ENCODE assay signal across 9 cellular contexts in genomic region chr20:57488277-57488676, GRCh38. TPM values are rescaled to one million over a fixed set of nuclear protein-coding genes. Genes with fewer than 3 reads are reported as not detected.
"Had no signal": no experiment of that assay in that cellular context is flagged by ENCODE, and none has a peak within 500 bp of the region (broad histone marks: within the 10 kb centered on the region; RNA-seq: fewer than 3 reads in every experiment).

No MANE protein-coding gene starts in this region.

RNA-seq across cellular contexts. Expression of gene CTCFL, which starts 36.7 kb away (rescaled TPM):
- total RNA-seq: stomach, suprapubic skin, temporal lobe, thoracic aorta, tibial nerve, upper lobe of right lung, ureter, urinary bladder, vagina had no signal
- polyA plus RNA-seq: stomach, urinary bladder had no signal
